In the genomic region with DNA sequence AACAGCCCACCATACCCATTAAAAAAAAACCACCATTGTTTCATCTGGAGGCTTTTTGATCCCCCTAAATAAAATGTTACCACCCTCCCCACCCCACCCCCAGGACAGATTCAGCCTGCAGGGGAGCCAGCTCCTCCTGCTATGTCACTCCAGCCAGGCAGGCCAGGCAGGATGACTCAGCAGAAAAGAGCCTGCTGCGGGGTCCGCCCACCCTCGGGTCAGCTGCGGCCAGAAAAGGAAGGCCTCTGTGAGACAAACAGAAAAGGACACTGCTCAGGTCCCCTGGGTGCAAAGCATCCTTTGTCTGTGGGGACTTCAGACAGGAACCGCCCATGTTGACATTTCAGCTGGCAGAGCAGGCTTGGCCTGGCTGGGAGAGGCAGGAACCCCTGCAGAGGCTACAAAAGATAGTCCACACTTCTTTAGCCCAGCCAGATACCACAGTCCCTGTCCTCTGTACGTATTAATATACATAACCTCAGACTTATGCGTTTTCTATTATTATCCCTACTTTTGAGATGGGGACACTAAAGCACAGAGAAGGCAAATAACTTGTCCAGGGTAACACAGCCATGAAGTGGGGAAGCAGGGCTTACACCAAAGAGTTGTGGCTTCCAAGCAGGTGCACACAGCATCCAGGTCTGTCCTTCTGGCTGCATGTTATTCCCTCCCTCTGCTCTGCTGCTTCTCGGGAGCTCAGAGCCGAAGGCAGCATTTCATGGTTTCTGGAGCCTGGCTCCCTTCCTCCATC, we compare ENCODE assay signal across 1 cellular context.
TF ChIP-seq lines count a peak whose summit lies in the region.

No MANE protein-coding gene starts in this region.

TF ChIP-seq in K562, 482 proteins besides CTCF, POLR2A, EP300 and RAD21 (continued from another document and continues in another):
- TF ChIP-seq CHD7 (IDR thresholded peaks at IDR 0.05; ENCODE audit: low read depth, low read length) = no peak
- TF ChIP-seq, protein P1, sequence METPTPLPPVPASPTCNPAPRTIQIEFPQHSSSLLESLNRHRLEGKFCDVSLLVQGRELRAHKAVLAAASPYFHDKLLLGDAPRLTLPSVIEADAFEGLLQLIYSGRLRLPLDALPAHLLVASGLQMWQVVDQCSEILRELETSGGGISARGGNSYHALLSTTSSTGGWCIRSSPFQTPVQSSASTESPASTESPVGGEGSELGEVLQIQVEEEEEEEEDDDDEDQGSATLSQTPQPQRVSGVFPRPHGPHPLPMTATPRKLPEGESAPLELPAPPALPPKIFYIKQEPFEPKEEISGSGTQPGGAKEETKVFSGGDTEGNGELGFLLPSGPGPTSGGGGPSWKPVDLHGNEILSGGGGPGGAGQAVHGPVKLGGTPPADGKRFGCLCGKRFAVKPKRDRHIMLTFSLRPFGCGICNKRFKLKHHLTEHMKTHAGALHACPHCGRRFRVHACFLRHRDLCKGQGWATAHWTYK (CRISPR knock-in tag; IDR thresholded peaks at IDR 0.05) = no peak
- TF ChIP-seq ZNF79 (CRISPR knock-in tag; IDR thresholded peaks at IDR 0.05; ENCODE audit: low read depth) = no peak
- TF ChIP-seq NR2C2 (CRISPR knock-in tag; IDR thresholded peaks at IDR 0.05) = no peak
- peak; percentile 62 for TF ChIP-seq NR2C2 (tag; IDR thresholded peaks at IDR 0.05)
- TF ChIP-seq ARID2 (IDR thresholded peaks at IDR 0.05) = no peak
- TF ChIP-seq ZNF12 (CRISPR knock-in tag; IDR thresholded peaks at IDR 0.05) = no peak
- no peak for TF ChIP-seq HDAC6 (IDR thresholded peaks at IDR 0.05; ENCODE audit: low read depth, low read length)
- no peak for TF ChIP-seq KLF6 (CRISPR knock-in tag; IDR thresholded peaks at IDR 0.05; ENCODE audit: borderline replicate concordance)
- no peak for TF ChIP-seq ZNF24 (IDR thresholded peaks at IDR 0.05)
- TF ChIP-seq, protein P2, sequence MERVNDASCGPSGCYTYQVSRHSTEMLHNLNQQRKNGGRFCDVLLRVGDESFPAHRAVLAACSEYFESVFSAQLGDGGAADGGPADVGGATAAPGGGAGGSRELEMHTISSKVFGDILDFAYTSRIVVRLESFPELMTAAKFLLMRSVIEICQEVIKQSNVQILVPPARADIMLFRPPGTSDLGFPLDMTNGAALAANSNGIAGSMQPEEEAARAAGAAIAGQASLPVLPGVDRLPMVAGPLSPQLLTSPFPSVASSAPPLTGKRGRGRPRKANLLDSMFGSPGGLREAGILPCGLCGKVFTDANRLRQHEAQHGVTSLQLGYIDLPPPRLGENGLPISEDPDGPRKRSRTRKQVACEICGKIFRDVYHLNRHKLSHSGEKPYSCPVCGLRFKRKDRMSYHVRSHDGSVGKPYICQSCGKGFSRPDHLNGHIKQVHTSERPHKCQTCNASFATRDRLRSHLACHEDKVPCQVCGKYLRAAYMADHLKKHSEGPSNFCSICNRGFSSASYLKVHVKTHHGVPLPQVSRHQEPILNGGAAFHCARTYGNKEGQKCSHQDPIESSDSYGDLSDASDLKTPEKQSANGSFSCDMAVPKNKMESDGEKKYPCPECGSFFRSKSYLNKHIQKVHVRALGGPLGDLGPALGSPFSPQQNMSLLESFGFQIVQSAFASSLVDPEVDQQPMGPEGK (CRISPR knock-in tag; IDR thresholded peaks at IDR 0.05; ENCODE audit: borderline replicate concordance) = no peak
- TF ChIP-seq CHD1 (IDR thresholded peaks at IDR 0.05; ENCODE audit: low read length) = no peak
- no peak for TF ChIP-seq KDM5B (IDR thresholded peaks at IDR 0.05; ENCODE audit: insufficient replicate concordance, low read depth, low read length)
- TF ChIP-seq, protein P3, sequence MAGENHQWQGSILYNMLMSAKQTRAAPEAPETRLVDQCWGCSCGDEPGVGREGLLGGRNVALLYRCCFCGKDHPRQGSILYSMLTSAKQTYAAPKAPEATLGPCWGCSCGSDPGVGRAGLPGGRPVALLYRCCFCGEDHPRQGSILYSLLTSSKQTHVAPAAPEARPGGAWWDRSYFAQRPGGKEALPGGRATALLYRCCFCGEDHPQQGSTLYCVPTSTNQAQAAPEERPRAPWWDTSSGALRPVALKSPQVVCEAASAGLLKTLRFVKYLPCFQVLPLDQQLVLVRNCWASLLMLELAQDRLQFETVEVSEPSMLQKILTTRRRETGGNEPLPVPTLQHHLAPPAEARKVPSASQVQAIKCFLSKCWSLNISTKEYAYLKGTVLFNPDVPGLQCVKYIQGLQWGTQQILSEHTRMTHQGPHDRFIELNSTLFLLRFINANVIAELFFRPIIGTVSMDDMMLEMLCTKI (IDR thresholded peaks at IDR 0.05; ENCODE audit: partially characterized antibody) = no peak
- TF ChIP-seq ZNF589 (CRISPR knock-in tag; IDR thresholded peaks at IDR 0.05; ENCODE audit: low read depth) = no peak
- no peak for TF ChIP-seq CHD4 (IDR thresholded peaks at IDR 0.05; ENCODE audit: insufficient read depth, insufficient replicate concordance, low read depth, low read length, poor library complexity, severe bottlenecking)
- TF ChIP-seq EHMT2 (IDR thresholded peaks at IDR 0.05) = no peak
- TF ChIP-seq ASH1L (IDR thresholded peaks at IDR 0.05; ENCODE audit: borderline replicate concordance, low read depth, partially characterized antibody) = no peak
- no peak for TF ChIP-seq PRMT5 (CRISPR knock-in tag; IDR thresholded peaks at IDR 0.05)
- no peak for TF ChIP-seq JUNB (CRISPR knock-in tag; conservative IDR thresholded peaks at IDR 0.05)
- TF ChIP-seq CBX2 (IDR thresholded peaks at IDR 0.05; ENCODE audit: insufficient read depth, low read length, poor library complexity, severe bottlenecking) = no peak
- peak; percentile 75 for TF ChIP-seq EGR1 (conservative IDR thresholded peaks at IDR 0.05)
- TF ChIP-seq ZNF274 (IDR thresholded peaks at IDR 0.05; ENCODE audit: borderline replicate concordance, low read depth, low read length) = no peak
- no peak for TF ChIP-seq ZNF408 (CRISPR knock-in tag; IDR thresholded peaks at IDR 0.05; ENCODE audit: low read depth)
- TF ChIP-seq ELF4 (CRISPR knock-in tag; IDR thresholded peaks at IDR 0.05) = no peak
- TF ChIP-seq HMGN3 (IDR thresholded peaks at IDR 0.05; ENCODE audit: borderline replicate concordance, extremely low read depth, insufficient read length, low read depth, low read length) = no peak
- TF ChIP-seq SRSF3 (IDR thresholded peaks at IDR 0.05; ENCODE audit: insufficient read depth, low read length) = no peak
- TF ChIP-seq SREBF2 (CRISPR knock-in tag; IDR thresholded peaks at IDR 0.05) = no peak
- TF ChIP-seq MLX (CRISPR knock-in tag; conservative IDR thresholded peaks at IDR 0.05) = no peak
- TF ChIP-seq MCM5 (IDR thresholded peaks at IDR 0.05; ENCODE audit: low read depth) = no peak
- TF ChIP-seq TEAD2 (tag; IDR thresholded peaks at IDR 0.05) = no peak
- TF ChIP-seq MEF2D (tag; conservative IDR thresholded peaks at IDR 0.05; ENCODE audit: low read depth) = no peak
- 0 out of 2 replicates have a peak, but pooled peaks have one; percentile 25 for TF ChIP-seq KAT7 (CRISPR knock-in tag; IDR thresholded peaks at IDR 0.05; ENCODE audit: borderline replicate concordance)
- TF ChIP-seq LCOR (CRISPR knock-in tag; IDR thresholded peaks at IDR 0.05) = no peak
- TF ChIP-seq CBX5 (IDR thresholded peaks at IDR 0.05; ENCODE audit: borderline replicate concordance, low read depth) = no peak
- TF ChIP-seq WHSC1 (IDR thresholded peaks at IDR 0.05; ENCODE audit: low read length) = no peak
- TF ChIP-seq ZNF311 (CRISPR knock-in tag; IDR thresholded peaks at IDR 0.05) = no peak
- TF ChIP-seq BRD4 (IDR thresholded peaks at IDR 0.05) = no peak
- TF ChIP-seq EWSR1 (IDR thresholded peaks at IDR 0.05; ENCODE audit: borderline replicate concordance, low read depth, partially characterized antibody) = no peak
- no peak for TF ChIP-seq ILK (tag; IDR thresholded peaks at IDR 0.05; ENCODE audit: borderline replicate concordance, low read depth)
- TF ChIP-seq, protein P4, sequence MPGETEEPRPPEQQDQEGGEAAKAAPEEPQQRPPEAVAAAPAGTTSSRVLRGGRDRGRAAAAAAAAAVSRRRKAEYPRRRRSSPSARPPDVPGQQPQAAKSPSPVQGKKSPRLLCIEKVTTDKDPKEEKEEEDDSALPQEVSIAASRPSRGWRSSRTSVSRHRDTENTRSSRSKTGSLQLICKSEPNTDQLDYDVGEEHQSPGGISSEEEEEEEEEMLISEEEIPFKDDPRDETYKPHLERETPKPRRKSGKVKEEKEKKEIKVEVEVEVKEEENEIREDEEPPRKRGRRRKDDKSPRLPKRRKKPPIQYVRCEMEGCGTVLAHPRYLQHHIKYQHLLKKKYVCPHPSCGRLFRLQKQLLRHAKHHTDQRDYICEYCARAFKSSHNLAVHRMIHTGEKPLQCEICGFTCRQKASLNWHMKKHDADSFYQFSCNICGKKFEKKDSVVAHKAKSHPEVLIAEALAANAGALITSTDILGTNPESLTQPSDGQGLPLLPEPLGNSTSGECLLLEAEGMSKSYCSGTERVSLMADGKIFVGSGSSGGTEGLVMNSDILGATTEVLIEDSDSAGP (CRISPR knock-in tag; IDR thresholded peaks at IDR 0.05) = no peak
